ENCODE assay signal across 12 cellular contexts in the genomic region with DNA sequence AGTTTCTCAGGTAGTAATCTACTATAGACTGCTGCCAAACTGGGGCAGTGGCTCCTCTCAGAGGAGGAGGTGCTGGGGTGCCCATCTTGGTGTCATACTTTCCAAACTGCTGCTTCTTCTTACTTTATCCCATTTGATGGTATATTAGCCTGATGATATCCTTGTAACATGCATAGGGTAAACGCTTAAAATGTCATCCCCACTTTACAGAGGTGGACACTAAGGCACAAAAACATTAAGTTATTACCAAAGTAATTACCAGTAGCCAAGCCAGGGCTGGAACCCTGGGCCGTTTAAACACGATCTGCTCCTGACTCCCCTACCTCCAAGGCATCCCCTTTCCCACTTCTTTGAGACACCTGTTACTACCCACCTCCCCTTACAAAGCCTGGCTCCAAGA. TPM values are rescaled to one million over a fixed set of nuclear protein-coding genes. Genes with fewer than 3 reads are reported as not detected.
DNase-seq lines count a peak whose midpoint lies in the region; ATAC-seq and TF ChIP-seq lines count a peak whose summit lies in the region.
"Had no signal": no experiment of that assay in that cellular context is flagged by ENCODE, and none has a peak within 500 bp of the region (broad histone marks: within the 10 kb centered on the region; RNA-seq: fewer than 3 reads in every experiment).

No MANE protein-coding gene starts in this region.

- H3K9me3 ChIP-seq in CD8-positive, alpha-beta T cell (ENCODE audit: low read length), result no peaks in the 10 kb centered on the region
- H3K9me3 ChIP-seq in HUES64 (ENCODE audit: insufficient read depth, low read depth, low read length) (no peaks in the 10 kb centered on the region; the same call in 1 of the 2 replicates), psoas muscle (no peaks in the 10 kb centered on the region)
- H3K9me3 ChIP-seq: pancreas, testis had no signal

- intact Hi-C loops in CD8-positive, alpha-beta T cell (cut with DNase I, micrococcal nuclease), result loop anchor here in 1 of 2 experiments (1.0 to 5.0 kb wide), 3 partner anchors 14 to 157 kb away; a partner anchor contains a TSS
- intact Hi-C loops in psoas muscle (cut with DNase I), result no loop called here

- peaks cover 9% of the 10 kb centered on the region for H3K4me1 Mint-ChIP-seq in CD8-positive, alpha-beta T cell (ENCODE audit: low read depth)
- peaks cover 5% of the 10 kb centered on the region for H3K4me1 Mint-ChIP-seq in activated naive CD8-positive, alpha-beta T cell treated with anti-CD3 and anti-CD28 coated beads, Interleukin-2, amount 50 U/mL, for 24 hours
- H3K4me1 Mint-ChIP-seq in naive B cell, result peaks cover 12 to 14% (median 13%) of the 10 kb centered on the region in 3 donors

- ATAC-seq in CD8-positive, alpha-beta T cell, result no peak
- no peak for ATAC-seq in activated naive CD8-positive, alpha-beta T cell treated with anti-CD3 and anti-CD28 coated beads, Interleukin-2, amount 50 U/mL, for 24 hours
- ATAC-seq in naive B cell (ENCODE audit: low read depth in 2 of 2) (no peak), psoas muscle (no peak)

- H3K9me3 Mint-ChIP-seq in CD8-positive, alpha-beta T cell, result no peaks in the 10 kb centered on the region
- H3K9me3 Mint-ChIP-seq in activated naive CD8-positive, alpha-beta T cell treated with anti-CD3 and anti-CD28 coated beads, Interleukin-2, amount 50 U/mL, for 24 hours, result no peaks in the 10 kb centered on the region
- peaks cover 0 to 1% (median 0%) of the 10 kb centered on the region in 7 donors for H3K9me3 Mint-ChIP-seq in naive B cell

- TF ChIP-seq CTCF in CD8-positive, alpha-beta T cell (IDR thresholded peaks at IDR 0.05), result no peak
- no peak for TF ChIP-seq CTCF in psoas muscle (IDR thresholded peaks at IDR 0.05)

- POLR2A ChIA-PET in CD8-positive, alpha-beta T cell (lab: Charles Lee), result no interaction called here

- H3K27me3 Mint-ChIP-seq in CD8-positive, alpha-beta T cell (ENCODE audit: low read depth), result peaks cover 13% of the 10 kb centered on the region
- H3K27me3 Mint-ChIP-seq in activated naive CD8-positive, alpha-beta T cell treated with anti-CD3 and anti-CD28 coated beads, Interleukin-2, amount 50 U/mL, for 24 hours, result peaks cover 24% of the 10 kb centered on the region
- peaks cover 32 to 45% (median 36%) of the 10 kb centered on the region in 3 donors for H3K27me3 Mint-ChIP-seq in naive B cell

- peak overlapping the region; percentile 80 for H3K4me3 Mint-ChIP-seq in CD8-positive, alpha-beta T cell
- peak overlapping the region; percentile 81 for H3K4me3 Mint-ChIP-seq in activated naive CD8-positive, alpha-beta T cell treated with anti-CD3 and anti-CD28 coated beads, Interleukin-2, amount 50 U/mL, for 24 hours
- H3K4me3 Mint-ChIP-seq in naive B cell, result peak overlapping the region in 6 of 8 donors; percentile 58 to 89 (median 82)

- H3K4me3 ChIP-seq in CD8-positive, alpha-beta T cell (ENCODE audit: low read depth, low read length), result no peak overlapping the region
- H3K4me3 ChIP-seq in HUES64 (ENCODE audit: low read length) (peak overlapping the region; percentile 73), psoas muscle (no peak overlapping the region)

- 70% methylated on average over 3 of the region's 3 CpGs for WGBS in HUES64
- WGBS in psoas muscle, 3 donors, result 20 to 35% (median 21%) methylated on average over 3 of the region's 3 CpGs

- H3K27ac ChIP-seq in CD8-positive, alpha-beta T cell (ENCODE audit: low read depth, low read length), result no peak overlapping the region
- no peak overlapping the region for H3K27ac ChIP-seq in HUES64 (ENCODE audit: low read depth, low read length)
- no peak overlapping the region for H3K27ac ChIP-seq in psoas muscle
- H3K27ac ChIP-seq: epithelial cell of prostate, pancreas, testis had no signal

- H3K36me3 Mint-ChIP-seq in CD8-positive, alpha-beta T cell, result no peaks in the 10 kb centered on the region
- no peaks in the 10 kb centered on the region for H3K36me3 Mint-ChIP-seq in activated naive CD8-positive, alpha-beta T cell treated with anti-CD3 and anti-CD28 coated beads, Interleukin-2, amount 50 U/mL, for 24 hours (ENCODE audit: low read depth)
- H3K36me3 Mint-ChIP-seq in naive B cell, result no peaks in the 10 kb centered on the region

- no peaks in the 10 kb centered on the region for H3K27me3 ChIP-seq in CD8-positive, alpha-beta T cell (ENCODE audit: insufficient read depth, low read length)
- H3K27me3 ChIP-seq in HUES64 (ENCODE audit: insufficient read depth, low read length) (no peaks in the 10 kb centered on the region), psoas muscle (ENCODE audit: insufficient read depth in 3 of 3, low read length in 2 of 3) (no peaks in the 10 kb centered on the region)
- H3K27me3 ChIP-seq: testis had no signal

- DNase-seq in CD8-positive, alpha-beta T cell, result no peak
- no peak for DNase-seq in activated naive CD8-positive, alpha-beta T cell treated with anti-CD3 and anti-CD28 coated beads, Interleukin-2, amount 50 U/mL, for 24 hours
- no peak for DNase-seq in naive B cell
- DNase-seq in stimulated activated CD4-positive, alpha-beta T cell treated with anti-CD3 and anti-CD28 coated beads, Interleukin-4, amount 100 ng/mL, for 24 hours, result no peak
- DNase-seq in ecto neural progenitor cell (ENCODE audit: low spot score), result no peak
- DNase-seq in psoas muscle, result no peak
- no peak for DNase-seq in midbrain (lab: John Stamatoyannopoulos, UW)

- CTCF ChIA-PET in CD8-positive, alpha-beta T cell (lab: Charles Lee), result no interaction called here

- no peak overlapping the region for H3K27ac Mint-ChIP-seq in CD8-positive, alpha-beta T cell
- no peak overlapping the region for H3K27ac Mint-ChIP-seq in activated naive CD8-positive, alpha-beta T cell treated with anti-CD3 and anti-CD28 coated beads, Interleukin-2, amount 50 U/mL, for 24 hours
- no peak overlapping the region for H3K27ac Mint-ChIP-seq in naive B cell

- H3K4me1 ChIP-seq in CD8-positive, alpha-beta T cell (ENCODE audit: insufficient read depth, low read length), result no peaks in the 10 kb centered on the region
- 0 out of 2 replicates have a peak, but pooled peaks cover 4% of the 10 kb centered on the region for H3K4me1 ChIP-seq in HUES64 (ENCODE audit: insufficient read depth, low read length)
- no peaks in the 10 kb centered on the region for H3K4me1 ChIP-seq in psoas muscle
- H3K4me1 ChIP-seq: pancreas, testis had no signal

- no peak overlapping the region for H3K9ac ChIP-seq in HUES64 (ENCODE audit: low read depth, low read length)

- no peaks in the 10 kb centered on the region for H3K36me3 ChIP-seq in CD8-positive, alpha-beta T cell (ENCODE audit: insufficient read depth, low read length)
- H3K36me3 ChIP-seq in HUES64 (ENCODE audit: insufficient read depth, low read length), result no peaks in the 10 kb centered on the region
- H3K36me3 ChIP-seq in psoas muscle (ENCODE audit: insufficient read depth in 1 of 2, low read depth in 1 of 2), result no peaks in the 10 kb centered on the region
- H3K36me3 ChIP-seq: pancreas had no signal

RNA-seq across cellular contexts. Expression of a gene that starts 37.8 kb away (rescaled TPM):
- 10 to 100 TPM; 53.3 to 58.4 TPM for total RNA-seq in CD8-positive, alpha-beta T cell
- polyA plus RNA-seq in HUES64 (2013, experiment 1 of 2), result 57.9 TPM
- 67.1 TPM for polyA plus RNA-seq in HUES64 (2013, experiment 2 of 2)
- polyA plus RNA-seq in naive B cell (ENCODE audit: low read depth in 6 of 6), result 10 to 100 TPM in 3 of 6 donors, 1 to 10 TPM in 3; 5.9 to 12.2 (median 9.9) TPM
- 10 to 100 TPM; 40.7 to 47.0 (median 43.6) TPM for total RNA-seq in psoas muscle
- polyA plus RNA-seq in psoas muscle, result 10 to 100 TPM; 27.1 to 42.7 (median 32.4) TPM

RNA-seq across cellular contexts. Expression of a gene that starts 59.2 kb away (rescaled TPM):
- not detected for total RNA-seq in CD8-positive, alpha-beta T cell
- not detected for polyA plus RNA-seq in HUES64 (2013, experiment 1 of 2)
- not detected for polyA plus RNA-seq in HUES64 (2013, experiment 2 of 2)
- polyA plus RNA-seq in naive B cell (ENCODE audit: low read depth in 6 of 6) (not detected), psoas muscle (under 1 TPM; 0.03 to 0.12 (median 0.04) TPM)
- not detected for total RNA-seq in psoas muscle
- total RNA-seq: aorta, pancreas had no signal
- polyA plus RNA-seq: aorta, pancreas had no signal
